In genomic region chr9:136118367-136119258, GRCh38 we compare ENCODE assay signal across 8 cellular contexts. TPM values are rescaled to one million over a fixed set of nuclear protein-coding genes. Genes with fewer than 3 reads are reported as not detected.
DNase-seq lines count a peak whose midpoint lies in the region; ATAC-seq, FAIRE-seq and TF ChIP-seq lines count a peak whose summit lies in the region.

A gene with protein sequence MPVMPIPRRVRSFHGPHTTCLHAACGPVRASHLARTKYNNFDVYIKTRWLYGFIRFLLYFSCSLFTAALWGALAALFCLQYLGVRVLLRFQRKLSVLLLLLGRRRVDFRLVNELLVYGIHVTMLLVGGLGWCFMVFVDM (minus strand): TSS chr9:136118875. CDS start chr9:136116900, 1,975 bp downstream.

- H3K14ac ChIP-seq in trophoblast cell (ENCODE audit: low read length) = peak within 1 kb of the TSS; percentile 84

- H3K79me1 ChIP-seq in trophoblast cell (ENCODE audit: low read length) = peaks cover 19% of the 10 kb centered on the region

- peak within 1 kb of the TSS; percentile 57 for H2AK5ac ChIP-seq in trophoblast cell (ENCODE audit: low read length)

- peaks cover 16% of the 10 kb centered on the region for H3K36me3 ChIP-seq in adipocyte (ENCODE audit: control insufficient read depth, insufficient read depth, low read length, severe bottlenecking)
- peaks cover 18 to 23% of the 10 kb centered on the region in 2 experiments for H3K36me3 ChIP-seq in trophoblast cell (ENCODE audit: control insufficient read depth in 1 of 2, insufficient read depth in 2 of 2, low read length in 2 of 2)
- H3K36me3 ChIP-seq in tibial nerve = peaks cover 0 to 33% (median 0%) of the 10 kb centered on the region in 3 donors

- no CpG with 5 or more reads among the region's 126 CpGs for WGBS in trophoblast cell (ENCODE audit: extremely low coverage, insufficient coverage, insufficient read length)
- WGBS in tibial nerve, 2 donors = 0 to 1% methylated on average over 51 to 93 of the region's 126 CpGs

- H3K4ac ChIP-seq in trophoblast cell (ENCODE audit: low read depth, low read length) = peak within 1 kb of the TSS; percentile 58

- peak within 1 kb of the TSS; percentile 49 for H2BK120ac ChIP-seq in trophoblast cell (ENCODE audit: insufficient read depth, low read length, poor library complexity)

- TF ChIP-seq POLR2A in GM12892 (IDR thresholded peaks at IDR 0.05; ENCODE audit: low read depth, low read length) (peak; percentile 74; the same call in 1 of the 2 replicates), tibial nerve (IDR thresholded peaks at IDR 0.05) (peak; percentile 87 to 91)

- peaks cover 16% of the 10 kb centered on the region for H3K79me2 ChIP-seq in trophoblast cell (ENCODE audit: control insufficient read depth, insufficient read depth, low read length, poor library complexity)

- H4K8ac ChIP-seq in trophoblast cell (ENCODE audit: low read depth, low read length) = peak within 1 kb of the TSS; percentile 87

- H3K4me1 ChIP-seq in adipocyte (ENCODE audit: control insufficient read depth, insufficient read depth, low read length) = peaks cover 24% of the 10 kb centered on the region
- H3K4me1 ChIP-seq in trophoblast cell (ENCODE audit: control insufficient read depth in 1 of 2, insufficient read depth in 2 of 2, low read length in 2 of 2) = peaks cover 11 to 13% of the 10 kb centered on the region in 2 experiments
- peaks cover 0 to 51% (median 25%) of the 10 kb centered on the region in 4 donors for H3K4me1 ChIP-seq in tibial nerve

- ATAC-seq in HG02840 (IDR thresholded peaks at IDR 0.05; ENCODE audit: low FRiP score, unreplicated experiment) = peak; percentile 73

- peak within 1 kb of the TSS; percentile 66 for H3K4me2 ChIP-seq in trophoblast cell (ENCODE audit: low read length)

- peaks cover 6% of the 10 kb centered on the region for H3K27me3 ChIP-seq in adipocyte (replicated peaks; ENCODE audit: control insufficient read depth, insufficient read depth, low read length)
- H3K27me3 ChIP-seq in trophoblast cell (ENCODE audit: insufficient read depth, low read length) = no peaks in the 10 kb centered on the region
- H3K27me3 ChIP-seq in tibial nerve = no peaks in the 10 kb centered on the region

- H4K12ac ChIP-seq in trophoblast cell (ENCODE audit: low read depth, low read length) = peak within 1 kb of the TSS; percentile 75

- FAIRE-seq in GM12892 (lab: Jason Lieb, UNC) = peak; percentile 100

- DNase-seq in GM12892 (ENCODE audit: insufficient read length) (peak; percentile 96), NCI-H1436 treated with DMSO at 0.1 percent for 48 hours (lab: John Stamatoyannopoulos, UW) (peak; percentile 57), T follicular helper cell (ENCODE audit: low read depth) (peak; percentile 94), adipocyte (ENCODE audit: low read depth) (peak; percentile 99), cardiac septum (ENCODE audit: low spot score) (peak; percentile 98), trophoblast cell (peak; percentile 96 to 99), tibial nerve (ENCODE audit: low spot score in 2 of 2) (peak; percentile 80 to 86)

- H3K9me3 ChIP-seq in adipocyte (ENCODE audit: control insufficient read depth, low read length) (no peaks in the 10 kb centered on the region), trophoblast cell (ENCODE audit: insufficient read depth, low read depth, low read length) (no peaks in the 10 kb centered on the region), tibial nerve (no peaks in the 10 kb centered on the region)

- H3K4me3 ChIP-seq in adipocyte (ENCODE audit: low read length) = peak within 1 kb of the TSS; percentile 86
- peak within 1 kb of the TSS; percentile 86 for H3K4me3 ChIP-seq in trophoblast cell (ENCODE audit: low read depth, low read length)
- H3K4me3 ChIP-seq in tibial nerve = peak within 1 kb of the TSS; percentile 80 to 91 (median 85)

- H3K18ac ChIP-seq in trophoblast cell (ENCODE audit: low read length) = peak within 1 kb of the TSS; percentile 84

- peak in 4 of 5 experiments; percentile 1 to 60 (median 28) for TF ChIP-seq CTCF in tibial nerve (IDR thresholded peaks at IDR 0.05)

- H3K9ac ChIP-seq in adipocyte (ENCODE audit: low read length) = peak within 1 kb of the TSS; percentile 93
- peak within 1 kb of the TSS; percentile 90 for H3K9ac ChIP-seq in trophoblast cell (ENCODE audit: low read length)

- H2AFZ ChIP-seq in trophoblast cell (ENCODE audit: insufficient read depth, low read length, poor library complexity) = peak within 1 kb of the TSS; percentile 38

- peak; percentile 64 to 96 for TF ChIP-seq EP300 in tibial nerve (IDR thresholded peaks at IDR 0.05)

- H2BK12ac ChIP-seq in trophoblast cell (ENCODE audit: low read length) = no peak within 1 kb of the TSS

- peak within 1 kb of the TSS; percentile 92 for H4K91ac ChIP-seq in trophoblast cell (ENCODE audit: low read depth, low read length)

- intact Hi-C loops in cardiac septum (cut with DNase I) = loop anchor here (1.0 to 5.0 kb wide), 2 partner anchors 23 to 211 kb away; partner anchors contain the start of genes CAMSAP1 and NACC2

- H2BK5ac ChIP-seq in trophoblast cell (ENCODE audit: low read depth, low read length, poor library complexity) = peak within 1 kb of the TSS; percentile 74

- H3K27ac ChIP-seq in trophoblast cell (ENCODE audit: low read depth, low read length) = peak within 1 kb of the TSS; percentile 87
- H3K27ac ChIP-seq in tibial nerve = peak within 1 kb of the TSS; percentile 94 to 99 (median 97)

- no peak within 1 kb of the TSS for H3K23ac ChIP-seq in trophoblast cell (ENCODE audit: low read length)

RNA-seq across cellular contexts. Expression of the gene that starts here (rescaled TPM):
- polyA plus RNA-seq in GM12892 (2012; ENCODE audit: missing spikeins) = 6.3 TPM
- total RNA-seq in cardiac septum = 19.8 TPM
- 18.2 and 18.3 TPM in 2 replicates for polyA plus RNA-seq in trophoblast cell (2013)
- total RNA-seq in tibial nerve = 10 to 100 TPM; 24.3 to 47.7 (median 26.6) TPM

Comparison
In these comparisons a context has a peak if more than half of its experiments do, and no peak if none do; other contexts are left out.
1. Peak in every context shown above with its lines: DNase-seq, ATAC-seq, H3K4me3 ChIP-seq and H3K27ac ChIP-seq.